In the genomic region with DNA sequence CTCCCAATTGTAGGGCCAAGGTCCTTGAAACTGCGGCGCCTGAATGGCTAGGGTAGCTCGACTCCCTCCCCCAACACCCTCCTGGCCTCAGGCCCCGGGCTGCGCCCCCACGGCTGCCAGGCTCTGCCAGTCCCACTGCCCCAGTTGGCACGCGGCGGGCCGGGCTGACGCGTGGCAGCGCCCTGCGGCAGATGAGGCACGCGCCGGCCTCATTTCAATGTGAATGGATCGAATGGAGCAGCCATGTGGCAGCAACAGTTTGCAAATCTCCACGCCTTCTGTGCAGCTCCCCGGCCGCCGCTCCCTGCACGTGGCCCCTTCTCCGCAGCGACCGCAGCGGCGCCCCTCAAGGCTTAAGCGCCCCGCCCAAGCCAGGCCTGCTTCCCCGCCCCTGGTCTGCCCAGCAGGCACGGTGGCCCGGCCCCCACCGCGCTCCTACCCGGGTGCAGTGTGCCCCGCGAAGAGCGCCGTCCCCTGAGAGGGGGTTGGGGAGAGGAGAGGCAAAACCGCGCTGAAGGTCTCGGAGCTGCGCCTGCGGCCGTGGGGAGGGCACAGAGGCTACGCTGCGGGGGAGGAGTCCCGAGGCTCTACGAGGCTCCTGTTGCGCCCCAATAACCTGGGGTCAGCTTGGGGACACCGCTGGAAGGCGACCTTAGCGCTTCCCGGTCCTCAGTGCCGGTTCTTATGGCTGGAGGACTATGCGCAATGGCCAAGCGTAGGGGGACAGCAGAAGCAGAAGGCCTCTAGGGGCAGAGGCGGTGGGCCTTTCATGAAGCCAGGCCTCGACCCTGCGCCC, we compare ENCODE assay signal across 1 cellular context.
TF ChIP-seq lines count a peak whose summit lies in the region.

No MANE protein-coding gene starts in this region.

TF ChIP-seq in GM12878, 131 proteins besides CTCF, POLR2A, EP300 and RAD21:
- TF ChIP-seq EED (IDR thresholded peaks at IDR 0.05; ENCODE audit: low read depth) (0 out of 2 replicates have a peak, but pooled peaks have one; percentile 12), BACH1 (IDR thresholded peaks at IDR 0.05; ENCODE audit: borderline replicate concordance) (no peak), NR2F1 (conservative IDR thresholded peaks at IDR 0.05) (no peak), CBFB (IDR thresholded peaks at IDR 0.05; ENCODE audit: low read depth) (no peak), NR2C2 (IDR thresholded peaks at IDR 0.05; ENCODE audit: borderline replicate concordance, control insufficient read depth, insufficient read length, low read depth) (no peak), YY1 (IDR thresholded peaks at IDR 0.05; ENCODE audit: low read depth, low read length) (no peak), BHLHE40 (IDR thresholded peaks at IDR 0.05; ENCODE audit: borderline replicate concordance in 1 of 2, low read depth in 2 of 2, low read length in 1 of 2) (peak; percentile 17 to 62; a peak in 2 of 4 replicates), EZH2 (IDR thresholded peaks at IDR 0.05; ENCODE audit: borderline replicate concordance, control insufficient read depth, low read depth, low read length) (no peak), ZNF622 (IDR thresholded peaks at IDR 0.05) (no peak), NKRF (conservative IDR thresholded peaks at IDR 0.05) (no peak), JUNB (IDR thresholded peaks at IDR 0.05) (no peak), MAX (IDR thresholded peaks at IDR 0.05; ENCODE audit: low read depth, low read length) (no peak), MXI1 (IDR thresholded peaks at IDR 0.05; ENCODE audit: low read depth, low read length) (no peak)
- TF ChIP-seq, protein P1, sequence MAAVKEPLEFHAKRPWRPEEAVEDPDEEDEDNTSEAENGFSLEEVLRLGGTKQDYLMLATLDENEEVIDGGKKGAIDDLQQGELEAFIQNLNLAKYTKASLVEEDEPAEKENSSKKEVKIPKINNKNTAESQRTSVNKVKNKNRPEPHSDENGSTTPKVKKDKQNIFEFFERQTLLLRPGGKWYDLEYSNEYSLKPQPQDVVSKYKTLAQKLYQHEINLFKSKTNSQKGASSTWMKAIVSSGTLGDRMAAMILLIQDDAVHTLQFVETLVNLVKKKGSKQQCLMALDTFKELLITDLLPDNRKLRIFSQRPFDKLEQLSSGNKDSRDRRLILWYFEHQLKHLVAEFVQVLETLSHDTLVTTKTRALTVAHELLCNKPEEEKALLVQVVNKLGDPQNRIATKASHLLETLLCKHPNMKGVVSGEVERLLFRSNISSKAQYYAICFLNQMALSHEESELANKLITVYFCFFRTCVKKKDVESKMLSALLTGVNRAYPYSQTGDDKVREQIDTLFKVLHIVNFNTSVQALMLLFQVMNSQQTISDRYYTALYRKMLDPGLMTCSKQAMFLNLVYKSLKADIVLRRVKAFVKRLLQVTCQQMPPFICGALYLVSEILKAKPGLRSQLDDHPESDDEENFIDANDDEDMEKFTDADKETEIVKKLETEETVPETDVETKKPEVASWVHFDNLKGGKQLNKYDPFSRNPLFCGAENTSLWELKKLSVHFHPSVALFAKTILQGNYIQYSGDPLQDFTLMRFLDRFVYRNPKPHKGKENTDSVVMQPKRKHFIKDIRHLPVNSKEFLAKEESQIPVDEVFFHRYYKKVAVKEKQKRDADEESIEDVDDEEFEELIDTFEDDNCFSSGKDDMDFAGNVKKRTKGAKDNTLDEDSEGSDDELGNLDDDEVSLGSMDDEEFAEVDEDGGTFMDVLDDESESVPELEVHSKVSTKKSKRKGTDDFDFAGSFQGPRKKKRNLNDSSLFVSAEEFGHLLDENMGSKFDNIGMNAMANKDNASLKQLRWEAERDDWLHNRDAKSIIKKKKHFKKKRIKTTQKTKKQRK (IDR thresholded peaks at IDR 0.05; ENCODE audit: low read depth, low read length), result no peak
